In the genomic region with DNA sequence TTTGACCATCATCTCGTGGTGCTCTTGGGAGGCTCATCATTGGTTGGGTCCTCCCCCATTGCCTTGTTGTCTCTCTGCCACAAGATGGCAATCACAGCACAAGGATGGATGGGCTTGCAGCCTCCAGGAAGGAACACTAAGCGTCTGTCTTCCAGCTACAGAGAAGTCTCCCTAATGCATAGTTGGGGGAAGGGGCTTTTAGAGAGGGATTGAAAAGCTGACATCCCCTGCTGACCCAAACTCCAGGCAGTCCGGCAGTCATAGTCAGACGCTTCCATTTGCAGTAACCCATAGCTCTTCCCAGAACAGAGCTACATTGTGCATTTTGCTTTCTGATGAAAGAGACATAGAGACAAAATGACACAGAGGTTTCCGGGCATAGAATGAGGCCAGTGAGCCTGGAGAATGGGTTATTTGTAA, we compare ENCODE assay signal across 7 cellular contexts.
DNase-seq lines count a peak whose midpoint lies in the region; ATAC-seq, FAIRE-seq and TF ChIP-seq lines count a peak whose summit lies in the region.

No MANE protein-coding gene starts in this region.

- H3K4me3 ChIP-seq in SJCRH30: no peak overlapping the region
- H3K4me3 ChIP-seq in GM12878: peak overlapping the region; percentile 63; the same call in 1 of the 2 replicates
- peak overlapping the region; percentile 51 for H3K4me3 ChIP-seq in iPS-15b (ENCODE audit: low read depth, low read length)

- H3K4me1 ChIP-seq in SJCRH30 (no peaks in the 10 kb centered on the region), GM12878 (ENCODE audit: control insufficient read depth, insufficient read depth, low read length) (peaks cover 3% of the 10 kb centered on the region; the same call in 1 of the 2 replicates), iPS-15b (ENCODE audit: control insufficient read depth, insufficient read depth, low read length) (peaks cover 25% of the 10 kb centered on the region)

- H3K79me2 ChIP-seq in GM12878 (ENCODE audit: control insufficient read depth, insufficient read depth, low read length): no peaks in the 10 kb centered on the region

- 25% methylated on average over 5 of the region's 5 CpGs for WGBS in GM12878 (ENCODE audit: insufficient coverage, insufficient replicate concordance, low lambda C conversion rate, missing lambda C conversion rate)

- RAD21 ChIA-PET in GM12878 (lab: Charles Lee; ENCODE audit: unreplicated experiment): interaction anchor here (0.7 to 1.4 kb wide), 8 partner anchors 10 to 393 kb away, joined by 3 to 5 read pairs (median 4); no protein-coding TSS in a partner anchor

- peak; percentile 92 for ATAC-seq in GM12878
- ATAC-seq in GM18502 (IDR thresholded peaks at IDR 0.05; ENCODE audit: poor library complexity, unreplicated experiment): no peak

- H3K27me3 ChIP-seq in SJCRH30 (no peaks in the 10 kb centered on the region), GM12878 (replicated peaks in 1 of 2; ENCODE audit: control insufficient read depth in 2 of 2, insufficient read depth in 2 of 2, low read length in 1 of 2) (no peaks in the 10 kb centered on the region), iPS-15b (ENCODE audit: control insufficient read depth, insufficient read depth, low read length) (no peaks in the 10 kb centered on the region)

- no peaks in the 10 kb centered on the region for H4K20me1 ChIP-seq in GM12878 (ENCODE audit: control insufficient read depth, insufficient read depth)

- peak; percentile 56 for TF ChIP-seq CTCF in GM10266 (IDR thresholded peaks at IDR 0.05; ENCODE audit: control insufficient read depth, insufficient read depth, low read depth, missing control alignments)
- peak; percentile 50 to 74 (median 62) for TF ChIP-seq CTCF in GM12878 (IDR thresholded peaks at IDR 0.05 in 2 of 3, conservative IDR thresholded peaks at IDR 0.05 in 1 of 3; ENCODE audit: control insufficient read depth in 2 of 3, extremely low read depth in 1 of 3, insufficient read depth in 1 of 3, low read depth in 3 of 3, low read length in 3 of 3)

- CTCF ChIA-PET in GM12878 (lab: Yijun Ruan, JAX): interaction anchor here (0.6 to 2.2 kb wide), 16 partner anchors 8 to 742 kb away, joined by 3 to 29 read pairs (median 3); no protein-coding TSS in a partner anchor

- peak; percentile 49 for DNase-seq in GM10266 (ENCODE audit: extremely low spot score)
- peak; percentile 47 for DNase-seq in Kasumi-1 (lab: John Stamatoyannopoulos, UW)
- DNase-seq in SJCRH30: peak; percentile 52 to 75
- peak; percentile 28 for DNase-seq in GM12878 (ENCODE audit: low read depth, low spot score)
- DNase-seq in stimulated activated CD4-positive, alpha-beta T cell treated with anti-CD3 and anti-CD28 coated beads, Interleukin-2, amount 100 ng/mL, for 4 hours (ENCODE audit: low read depth): peak; percentile 41

- H3K9ac ChIP-seq in GM12878 (ENCODE audit: control insufficient read depth, insufficient read depth, low read length): peak overlapping the region; percentile 19; the same call in 1 of the 2 replicates
- H3K9ac ChIP-seq in iPS-15b (ENCODE audit: low read depth, low read length): peak overlapping the region; percentile 66

- FAIRE-seq in GM12878 (lab: Jason Lieb, UNC): peak; percentile 80

- TF ChIP-seq POLR2A in GM12878 (IDR thresholded peaks at IDR 0.05; ENCODE audit: low read depth, low read length): no peak

- in situ Hi-C loops in GM12878 (cut with MboI): no loop called here

- BruUV-seq in GM12878 (replicated peaks; lab: Mats Ljungman, UMichigan): no TSS peak

- H3K36me3 ChIP-seq in SJCRH30 (no peaks in the 10 kb centered on the region), GM12878 (ENCODE audit: control insufficient read depth in 2 of 2, insufficient read depth in 2 of 2, low read length in 1 of 2) (no peaks in the 10 kb centered on the region), iPS-15b (ENCODE audit: control insufficient read depth, insufficient read depth, low read length) (no peaks in the 10 kb centered on the region)

- POLR2A ChIA-PET in GM12878 (lab: Charles Lee): interaction anchor here (0.7 kb wide), 1 partner anchor 269 kb away, joined by 4 read pairs; no protein-coding TSS in a partner anchor

- peak; percentile 72 for TF ChIP-seq RAD21 in GM12878 (IDR thresholded peaks at IDR 0.05; ENCODE audit: insufficient read depth, low read depth, low read length)

- H3K9me3 ChIP-seq in SJCRH30 (replicated peaks): no peaks in the 10 kb centered on the region
- peaks cover 3% of the 10 kb centered on the region; the same call in 2 of the 3 replicates for H3K9me3 ChIP-seq in GM12878 (replicated peaks; ENCODE audit: control insufficient read depth, insufficient read depth, low read length)
- no peaks in the 10 kb centered on the region for H3K9me3 ChIP-seq in iPS-15b (ENCODE audit: control insufficient read depth, insufficient read depth, low read length)

- H2AFZ ChIP-seq in GM12878 (ENCODE audit: control insufficient read depth, low read depth, low read length): peak overlapping the region; percentile 96

- no peak for TF ChIP-seq EP300 in GM12878 (IDR thresholded peaks at IDR 0.05; ENCODE audit: borderline replicate concordance in 1 of 2, control insufficient read depth in 1 of 2, low read depth in 2 of 2, low read length in 2 of 2)

- peak overlapping the region; percentile 71 for H3K4me2 ChIP-seq in GM12878 (ENCODE audit: control insufficient read depth, insufficient read depth)

- intact Hi-C loops in GM12878 (cut with micrococcal nuclease; ENCODE audit: unreplicated experiment): loop anchor here (1.0 to 2.0 kb wide), 2 partner anchors 165 to 735 kb away; no protein-coding TSS in a partner anchor

- SMC1A ChIA-PET in GM12878 (lab: Charles Lee; ENCODE audit: uncharacterized antibody, unreplicated experiment): interaction anchor here (0.6 to 1.7 kb wide), 6 partner anchors 57 to 461 kb away, joined by 3 to 11 read pairs (median 5); no protein-coding TSS in a partner anchor

- H3K27ac ChIP-seq in SJCRH30: no peak overlapping the region
- H3K27ac ChIP-seq in GM12878 (ENCODE audit: control insufficient read depth, insufficient read depth): 0 out of 2 replicates have a peak overlapping the region, but pooled peaks have one; percentile 50

TF ChIP-seq in GM12878, 131 proteins besides CTCF, POLR2A, EP300 and RAD21:
- peak; percentile 51; the same call in 1 of the 2 replicates for TF ChIP-seq SMC3 (IDR thresholded peaks at IDR 0.05; ENCODE audit: borderline replicate concordance, low read length)
- TF ChIP-seq, protein P1, sequence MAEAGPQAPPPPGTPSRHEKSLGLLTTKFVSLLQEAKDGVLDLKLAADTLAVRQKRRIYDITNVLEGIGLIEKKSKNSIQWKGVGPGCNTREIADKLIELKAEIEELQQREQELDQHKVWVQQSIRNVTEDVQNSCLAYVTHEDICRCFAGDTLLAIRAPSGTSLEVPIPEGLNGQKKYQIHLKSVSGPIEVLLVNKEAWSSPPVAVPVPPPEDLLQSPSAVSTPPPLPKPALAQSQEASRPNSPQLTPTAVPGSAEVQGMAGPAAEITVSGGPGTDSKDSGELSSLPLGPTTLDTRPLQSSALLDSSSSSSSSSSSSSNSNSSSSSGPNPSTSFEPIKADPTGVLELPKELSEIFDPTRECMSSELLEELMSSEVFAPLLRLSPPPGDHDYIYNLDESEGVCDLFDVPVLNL (IDR thresholded peaks at IDR 0.05; ENCODE audit: low read depth, low read length): no peak
